Comparison of ENCODE assay signal across 1 cellular context in the genomic region with DNA sequence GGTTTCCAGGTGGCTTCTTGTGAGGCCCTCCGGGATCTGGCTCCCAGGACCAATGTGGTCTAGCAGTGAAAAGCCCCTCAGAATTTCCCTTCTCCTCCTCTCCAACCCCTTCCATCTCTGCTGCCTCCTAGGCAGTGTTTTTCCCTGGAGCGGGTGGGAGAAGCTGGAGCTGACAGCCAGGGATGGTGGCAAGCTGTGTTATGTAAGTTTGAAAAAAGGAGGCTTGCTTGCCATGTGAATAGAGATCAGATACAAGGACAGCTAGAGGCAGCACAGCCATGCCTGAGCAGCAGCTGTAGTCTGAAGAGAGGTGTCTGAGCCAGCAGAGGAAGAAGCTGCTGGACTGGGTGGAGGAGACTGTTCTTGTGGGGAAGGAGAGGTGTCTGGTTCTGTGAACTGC.
TF ChIP-seq lines count a peak whose summit lies in the region.

No MANE protein-coding gene starts in this region.

TF ChIP-seq in WTC11, 78 proteins besides CTCF, POLR2A, EP300 and RAD21 (continued from another document):
- TF ChIP-seq, protein P1, sequence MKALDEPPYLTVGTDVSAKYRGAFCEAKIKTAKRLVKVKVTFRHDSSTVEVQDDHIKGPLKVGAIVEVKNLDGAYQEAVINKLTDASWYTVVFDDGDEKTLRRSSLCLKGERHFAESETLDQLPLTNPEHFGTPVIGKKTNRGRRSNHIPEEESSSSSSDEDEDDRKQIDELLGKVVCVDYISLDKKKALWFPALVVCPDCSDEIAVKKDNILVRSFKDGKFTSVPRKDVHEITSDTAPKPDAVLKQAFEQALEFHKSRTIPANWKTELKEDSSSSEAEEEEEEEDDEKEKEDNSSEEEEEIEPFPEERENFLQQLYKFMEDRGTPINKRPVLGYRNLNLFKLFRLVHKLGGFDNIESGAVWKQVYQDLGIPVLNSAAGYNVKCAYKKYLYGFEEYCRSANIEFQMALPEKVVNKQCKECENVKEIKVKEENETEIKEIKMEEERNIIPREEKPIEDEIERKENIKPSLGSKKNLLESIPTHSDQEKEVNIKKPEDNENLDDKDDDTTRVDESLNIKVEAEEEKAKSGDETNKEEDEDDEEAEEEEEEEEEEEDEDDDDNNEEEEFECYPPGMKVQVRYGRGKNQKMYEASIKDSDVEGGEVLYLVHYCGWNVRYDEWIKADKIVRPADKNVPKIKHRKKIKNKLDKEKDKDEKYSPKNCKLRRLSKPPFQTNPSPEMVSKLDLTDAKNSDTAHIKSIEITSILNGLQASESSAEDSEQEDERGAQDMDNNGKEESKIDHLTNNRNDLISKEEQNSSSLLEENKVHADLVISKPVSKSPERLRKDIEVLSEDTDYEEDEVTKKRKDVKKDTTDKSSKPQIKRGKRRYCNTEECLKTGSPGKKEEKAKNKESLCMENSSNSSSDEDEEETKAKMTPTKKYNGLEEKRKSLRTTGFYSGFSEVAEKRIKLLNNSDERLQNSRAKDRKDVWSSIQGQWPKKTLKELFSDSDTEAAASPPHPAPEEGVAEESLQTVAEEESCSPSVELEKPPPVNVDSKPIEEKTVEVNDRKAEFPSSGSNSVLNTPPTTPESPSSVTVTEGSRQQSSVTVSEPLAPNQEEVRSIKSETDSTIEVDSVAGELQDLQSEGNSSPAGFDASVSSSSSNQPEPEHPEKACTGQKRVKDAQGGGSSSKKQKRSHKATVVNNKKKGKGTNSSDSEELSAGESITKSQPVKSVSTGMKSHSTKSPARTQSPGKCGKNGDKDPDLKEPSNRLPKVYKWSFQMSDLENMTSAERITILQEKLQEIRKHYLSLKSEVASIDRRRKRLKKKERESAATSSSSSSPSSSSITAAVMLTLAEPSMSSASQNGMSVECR (CRISPR knock-in tag; IDR thresholded peaks at IDR 0.05; ENCODE audit: borderline replicate concordance): no peak
- TF ChIP-seq NFE2L1 (CRISPR knock-in tag; IDR thresholded peaks at IDR 0.05) (no peak), TEAD4 (CRISPR knock-in tag; IDR thresholded peaks at IDR 0.05) (no peak)
- TF ChIP-seq, protein P2, sequence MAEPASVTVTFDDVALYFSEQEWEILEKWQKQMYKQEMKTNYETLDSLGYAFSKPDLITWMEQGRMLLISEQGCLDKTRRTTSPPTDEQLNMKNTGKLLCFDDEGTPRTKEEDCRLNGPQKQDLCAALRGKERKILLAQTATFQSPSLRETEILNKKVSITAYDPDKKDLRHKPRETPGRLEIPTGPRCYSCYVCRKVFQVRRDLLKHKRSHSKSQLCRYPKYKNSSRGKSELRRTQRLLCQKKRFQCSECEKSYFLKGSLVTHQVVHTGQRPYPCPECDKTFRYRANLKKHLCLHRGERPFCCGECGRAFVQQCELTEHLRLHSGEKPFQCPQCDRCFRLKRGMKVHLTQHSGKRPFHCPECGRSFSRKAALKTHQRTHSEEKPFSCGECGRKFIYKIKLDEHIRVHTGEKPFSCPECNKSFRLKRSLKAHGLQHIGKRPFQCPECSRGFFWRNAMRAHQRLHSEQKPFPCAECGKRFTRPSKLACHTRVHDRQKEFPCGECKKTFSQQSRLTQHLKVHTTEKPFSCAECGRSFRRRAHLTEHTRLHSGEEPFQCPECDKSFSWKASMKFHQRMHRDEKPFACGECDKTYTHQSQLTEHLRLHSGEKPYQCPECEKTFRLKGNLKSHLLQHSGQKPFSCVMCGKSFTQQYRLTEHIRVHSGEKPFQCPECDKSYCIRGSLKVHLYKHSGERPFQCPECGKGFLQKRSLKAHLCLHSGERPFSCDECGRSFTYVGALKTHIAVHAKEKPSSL (CRISPR knock-in tag; conservative IDR thresholded peaks at IDR 0.05): no peak
- TF ChIP-seq, protein P3, sequence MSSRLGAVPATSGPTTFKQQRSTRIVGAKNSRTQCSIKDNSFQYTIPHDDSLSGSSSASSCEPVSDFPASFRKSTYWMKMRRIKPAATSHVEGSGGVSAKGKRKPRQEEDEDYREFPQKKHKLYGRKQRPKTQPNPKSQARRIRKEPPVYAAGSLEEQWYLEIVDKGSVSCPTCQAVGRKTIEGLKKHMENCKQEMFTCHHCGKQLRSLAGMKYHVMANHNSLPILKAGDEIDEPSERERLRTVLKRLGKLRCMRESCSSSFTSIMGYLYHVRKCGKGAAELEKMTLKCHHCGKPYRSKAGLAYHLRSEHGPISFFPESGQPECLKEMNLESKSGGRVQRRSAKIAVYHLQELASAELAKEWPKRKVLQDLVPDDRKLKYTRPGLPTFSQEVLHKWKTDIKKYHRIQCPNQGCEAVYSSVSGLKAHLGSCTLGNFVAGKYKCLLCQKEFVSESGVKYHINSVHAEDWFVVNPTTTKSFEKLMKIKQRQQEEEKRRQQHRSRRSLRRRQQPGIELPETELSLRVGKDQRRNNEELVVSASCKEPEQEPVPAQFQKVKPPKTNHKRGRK (CRISPR knock-in tag; IDR thresholded peaks at IDR 0.05; ENCODE audit: borderline replicate concordance): no peak
